Comparison of ENCODE assay signal across 1 cellular context in genomic region chr5:112086740-112087139, GRCh38.
TF ChIP-seq lines count a peak whose summit lies in the region.

No MANE protein-coding gene starts in this region.

TF ChIP-seq in IMR-90, 13 proteins besides CTCF, POLR2A, EP300 and RAD21 (continued from another document):
- no peak for TF ChIP-seq ELK1 (IDR thresholded peaks at IDR 0.05; ENCODE audit: borderline replicate concordance, low read depth, low read length)
- TF ChIP-seq RFX5 (IDR thresholded peaks at IDR 0.05; ENCODE audit: low read depth, low read length): no peak
- TF ChIP-seq NFE2L2 (IDR thresholded peaks at IDR 0.05; ENCODE audit: low read depth, low read length): no peak
- TF ChIP-seq RCOR1 (IDR thresholded peaks at IDR 0.05; ENCODE audit: insufficient replicate concordance, low read length): no peak
- no peak for TF ChIP-seq MAFK (IDR thresholded peaks at IDR 0.05; ENCODE audit: low read depth, low read length)
- no peak for TF ChIP-seq MXI1 (IDR thresholded peaks at IDR 0.05; ENCODE audit: borderline replicate concordance, low read depth, low read length)
- TF ChIP-seq FOS (IDR thresholded peaks at IDR 0.05; ENCODE audit: low read depth, low read length): no peak
- TF ChIP-seq MAZ (IDR thresholded peaks at IDR 0.05; ENCODE audit: borderline replicate concordance, low read depth, low read length): no peak
